8 cellular contexts compared by ENCODE assay signal in genomic region chr13:104671901-104672300, GRCh38.
"Had no signal": no experiment of that assay in that cellular context is flagged by ENCODE, and none has a peak within 500 bp of the region (broad histone marks: within the 10 kb centered on the region; RNA-seq: fewer than 3 reads in every experiment).

No MANE protein-coding gene starts in this region.

- H2AFZ ChIP-seq: GM23248, GM23338 had no signal

- H3K4me3 ChIP-seq: GM23248, GM23338, HAP-1 had no signal

- H3K9ac ChIP-seq: GM23248 had no signal

- H3K4me2 ChIP-seq: GM23338 had no signal

- H3K36me3 ChIP-seq: HAP-1 had no signal

- DNase-seq: GM23248, GOT3, H7, H9, HCEC 1CT, HFFc6 had no signal

- H3K27ac ChIP-seq: GM23248 had no signal

- H3K9me3 ChIP-seq: HAP-1 had no signal
